In the genomic region with DNA sequence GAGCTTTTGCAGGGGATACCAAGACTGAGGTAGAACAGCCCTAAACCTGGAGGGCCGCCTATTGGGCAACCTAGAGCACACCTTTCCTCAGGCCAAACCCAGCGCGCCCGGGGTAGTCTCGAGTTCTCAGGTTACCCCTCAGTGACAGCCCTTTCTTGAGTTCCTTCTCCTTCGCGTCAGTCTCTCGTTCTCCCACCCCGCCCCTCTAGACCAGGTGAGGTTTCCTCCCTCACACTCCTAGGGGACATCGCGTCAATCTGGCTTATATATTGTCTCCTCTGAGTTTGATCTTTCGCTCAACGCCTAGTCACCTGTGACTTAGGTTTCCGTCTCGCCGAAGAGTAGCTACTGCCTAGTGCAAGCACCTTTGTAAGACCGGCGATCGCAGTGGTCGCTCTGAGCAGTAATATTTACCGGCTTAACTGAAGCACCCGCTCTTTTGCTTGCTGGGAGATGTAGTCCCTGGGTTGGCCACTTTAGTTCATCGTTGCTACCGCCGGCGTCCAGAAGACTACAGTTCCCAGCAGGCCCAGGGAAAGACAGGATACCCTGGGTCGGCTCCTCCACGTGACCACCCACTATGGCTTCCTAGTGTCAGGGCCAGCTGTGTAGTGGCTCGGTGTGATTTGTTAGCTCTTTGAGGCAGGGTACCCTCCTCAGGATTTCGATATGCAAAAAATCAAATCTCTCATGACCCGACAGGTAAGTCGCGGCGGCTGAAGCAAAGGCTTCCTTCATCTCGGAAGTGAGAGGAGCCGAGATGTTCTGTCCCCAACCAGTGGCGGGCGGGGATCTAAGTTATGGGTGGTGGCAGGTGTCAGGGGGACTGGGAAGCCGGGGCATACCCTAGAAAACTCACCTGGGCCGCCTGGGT, we compare ENCODE assay signal across 7 cellular contexts. TPM values are rescaled to one million over a fixed set of nuclear protein-coding genes. Genes with fewer than 3 reads are reported as not detected.
DNase-seq lines count a peak whose midpoint lies in the region; ATAC-seq, FAIRE-seq and TF ChIP-seq lines count a peak whose summit lies in the region.

A gene with protein sequence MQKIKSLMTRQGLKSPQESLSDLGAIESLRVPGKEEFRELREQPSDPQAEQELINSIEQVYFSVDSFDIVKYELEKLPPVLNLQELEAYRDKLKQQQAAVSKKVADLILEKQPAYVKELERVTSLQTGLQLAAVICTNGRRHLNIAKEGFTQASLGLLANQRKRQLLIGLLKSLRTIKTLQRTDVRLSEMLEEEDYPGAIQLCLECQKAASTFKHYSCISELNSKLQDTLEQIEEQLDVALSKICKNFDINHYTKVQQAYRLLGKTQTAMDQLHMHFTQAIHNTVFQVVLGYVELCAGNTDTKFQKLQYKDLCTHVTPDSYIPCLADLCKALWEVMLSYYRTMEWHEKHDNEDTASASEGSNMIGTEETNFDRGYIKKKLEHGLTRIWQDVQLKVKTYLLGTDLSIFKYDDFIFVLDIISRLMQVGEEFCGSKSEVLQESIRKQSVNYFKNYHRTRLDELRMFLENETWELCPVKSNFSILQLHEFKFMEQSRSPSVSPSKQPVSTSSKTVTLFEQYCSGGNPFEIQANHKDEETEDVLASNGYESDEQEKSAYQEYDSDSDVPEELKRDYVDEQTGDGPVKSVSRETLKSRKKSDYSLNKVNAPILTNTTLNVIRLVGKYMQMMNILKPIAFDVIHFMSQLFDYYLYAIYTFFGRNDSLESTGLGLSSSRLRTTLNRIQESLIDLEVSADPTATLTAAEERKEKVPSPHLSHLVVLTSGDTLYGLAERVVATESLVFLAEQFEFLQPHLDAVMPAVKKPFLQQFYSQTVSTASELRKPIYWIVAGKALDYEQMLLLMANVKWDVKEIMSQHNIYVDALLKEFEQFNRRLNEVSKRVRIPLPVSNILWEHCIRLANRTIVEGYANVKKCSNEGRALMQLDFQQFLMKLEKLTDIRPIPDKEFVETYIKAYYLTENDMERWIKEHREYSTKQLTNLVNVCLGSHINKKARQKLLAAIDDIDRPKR (plus strand): TSS at position 568 of the 874 bp plus-strand sequence. CDS start 102 bp downstream, at position 670.

- peak within 1 kb of the TSS; percentile 87 for H2AFZ ChIP-seq in hepatocyte

- peak within 1 kb of the TSS; percentile 63 for H3K4me3 ChIP-seq in hepatocyte

- peak within 1 kb of the TSS; percentile 78 for H3K27ac ChIP-seq in hepatocyte

- H3K9me2 ChIP-seq in hepatocyte (replicated peaks; ENCODE audit: insufficient read depth), result no peaks in the 10 kb centered on the region

- 1% methylated on average over 40 of the region's 40 CpGs for whole genome bisulfite sequencing in hepatocyte (ENCODE audit: low lambda C conversion rate, missing lambda C conversion rate)

- TF ChIP-seq CTCF in hepatocyte (IDR thresholded peaks at IDR 0.05; ENCODE audit: poor library complexity), result no peak

- no peaks in the 10 kb centered on the region for H3K36me3 ChIP-seq in hepatocyte (replicated peaks; ENCODE audit: insufficient read depth, low read depth)

- H3K79me2 ChIP-seq in hepatocyte, result peaks cover 29% of the 10 kb centered on the region

- DNase-seq in GM18507 (ENCODE audit: extremely low spot score, insufficient read length, low read depth) (peak; percentile 78), NCI-H2029 treated with DMSO at 0.1 percent for 48 hours (lab: John Stamatoyannopoulos, UW) (peak; percentile 97), T-helper 9 cell (peak; percentile 85), astrocyte of the hippocampus (ENCODE audit: low read depth, low spot score) (peak; percentile 98), hepatocyte (ENCODE audit: low spot score) (peak; percentile 97), renal cortical epithelial cell (ENCODE audit: low read depth) (peak; percentile 95)

- H3K27me3 ChIP-seq in hepatocyte, result no peaks in the 10 kb centered on the region

- peak; percentile 99 for ATAC-seq in HG02981 (IDR thresholded peaks at IDR 0.05; ENCODE audit: unreplicated experiment)

- peak within 1 kb of the TSS; percentile 81 for H3K4me2 ChIP-seq in hepatocyte

- peak; percentile 97 for FAIRE-seq in GM18507 (lab: Jason Lieb, UNC)

- H4K20me1 ChIP-seq in hepatocyte (ENCODE audit: insufficient read depth, poor library complexity, severe bottlenecking), result no peaks in the 10 kb centered on the region

- H3K4me1 ChIP-seq in hepatocyte (ENCODE audit: insufficient read depth), result no peaks in the 10 kb centered on the region

- H3K9me3 ChIP-seq in hepatocyte (ENCODE audit: low read depth), result no peaks in the 10 kb centered on the region

RNA-seq across cellular contexts. Expression of the gene that starts here (rescaled TPM):
- total RNA-seq in hepatocyte (32.5 and 32.7 TPM in 2 replicates), renal cortical epithelial cell (49.3 and 56.6 TPM in 2 replicates)
- polyA plus RNA-seq in hepatocyte, result 10.4 and 10.5 TPM in 2 replicates

Comparison
In these comparisons a context has a peak if more than half of its experiments do, and no peak if none do; other contexts are left out.
1. Peak in every context shown above with its lines: DNase-seq, ATAC-seq, H3K4me3 ChIP-seq and H3K27ac ChIP-seq.